In genomic region chr12:30286345-30286926, GRCh38 we compare ENCODE assay signal across 9 cellular contexts.
DNase-seq lines count a peak whose midpoint lies in the region; ATAC-seq and TF ChIP-seq lines count a peak whose summit lies in the region.
"Had no signal": no experiment of that assay in that cellular context is flagged by ENCODE, and none has a peak within 500 bp of the region (broad histone marks: within the 10 kb centered on the region; RNA-seq: fewer than 3 reads in every experiment).

No MANE protein-coding gene starts in this region.

- H3K36me3 Mint-ChIP-seq in T-helper 2 cell treated with Interferon-gamma antibody and Interleukin-4, amounts not matched to agents 5 μg/mL and 100 μg/mL, for 36 hours (ENCODE audit: low read depth) = no peaks in the 10 kb centered on the region
- H3K36me3 Mint-ChIP-seq: activated naive CD8-positive, alpha-beta T cell treated with anti-CD3 and anti-CD28 coated beads, Interleukin-2, amount 10 ng/mL, durations not matched to agents 7 days and 5 days had no signal

- no peaks in the 10 kb centered on the region for H3K9me3 Mint-ChIP-seq in T-helper 2 cell treated with Interferon-gamma antibody and Interleukin-4, amounts not matched to agents 5 μg/mL and 100 μg/mL, for 36 hours

- TF ChIP-seq CTCF in WERI-Rb-1 (IDR thresholded peaks at IDR 0.05; ENCODE audit: low read depth, low read length) = peak; percentile 33

- H3K27me3 Mint-ChIP-seq in T-helper 2 cell treated with Interferon-gamma antibody and Interleukin-4, amounts not matched to agents 5 μg/mL and 100 μg/mL, for 36 hours (ENCODE audit: low read depth) = no peaks in the 10 kb centered on the region

- no peak overlapping the region for H3K4me3 ChIP-seq in WERI-Rb-1 (ENCODE audit: low read depth, low read length)

- TF ChIP-seq RAD21 in Ishikawa (IDR thresholded peaks at IDR 0.05; ENCODE audit: low read depth) = peak; percentile 78

- no peak for ATAC-seq in HG02642 (IDR thresholded peaks at IDR 0.05; ENCODE audit: poor library complexity, unreplicated experiment)

- peak; percentile 1 for DNase-seq in DMS 273 treated with DMSO at 0.1 percent for 48 hours (lab: John Stamatoyannopoulos, UW)
- peak; percentile 21 for DNase-seq in WERI-Rb-1
- DNase-seq in left kidney (ENCODE audit: low read depth, low spot score) = peak; percentile 47
- DNase-seq in GOT3 (lab: John Stamatoyannopoulos, UW) = no peak
- DNase-seq in T-helper 2 cell treated with Interferon-gamma antibody and Interleukin-4, amounts not matched to agents 5 μg/mL and 100 μg/mL, for 36 hours (ENCODE audit: low spot score) = no peak
- DNase-seq in GF-D8 (lab: John Stamatoyannopoulos, UW) = no peak
- DNase-seq: activated naive CD8-positive, alpha-beta T cell treated with anti-CD3 and anti-CD28 coated beads, Interleukin-2, amount 10 ng/mL, durations not matched to agents 7 days and 5 days had no signal

- H3K4me3 Mint-ChIP-seq in T-helper 2 cell treated with Interferon-gamma antibody and Interleukin-4, amounts not matched to agents 5 μg/mL and 100 μg/mL, for 36 hours = no peak overlapping the region
- H3K4me3 Mint-ChIP-seq: activated naive CD8-positive, alpha-beta T cell treated with anti-CD3 and anti-CD28 coated beads, Interleukin-2, amount 10 ng/mL, durations not matched to agents 7 days and 5 days had no signal

- H3K27ac ChIP-seq in WERI-Rb-1 = no peak overlapping the region

- H3K4me1 Mint-ChIP-seq in T-helper 2 cell treated with Interferon-gamma antibody and Interleukin-4, amounts not matched to agents 5 μg/mL and 100 μg/mL, for 36 hours (ENCODE audit: low read depth) = no peaks in the 10 kb centered on the region
- H3K4me1 Mint-ChIP-seq: activated naive CD8-positive, alpha-beta T cell treated with anti-CD3 and anti-CD28 coated beads, Interleukin-2, amount 10 ng/mL, durations not matched to agents 7 days and 5 days had no signal

- no peaks in the 10 kb centered on the region for H3K27me3 ChIP-seq in WERI-Rb-1 (ENCODE audit: insufficient read depth, low read depth, severe bottlenecking)

- no peaks in the 10 kb centered on the region for H3K36me3 ChIP-seq in WERI-Rb-1

- H3K9me3 ChIP-seq in WERI-Rb-1 (ENCODE audit: severe bottlenecking) = no peaks in the 10 kb centered on the region

- no peak overlapping the region for H3K27ac Mint-ChIP-seq in T-helper 2 cell treated with Interferon-gamma antibody and Interleukin-4, amounts not matched to agents 5 μg/mL and 100 μg/mL, for 36 hours
- H3K27ac Mint-ChIP-seq: activated naive CD8-positive, alpha-beta T cell treated with anti-CD3 and anti-CD28 coated beads, Interleukin-2, amount 10 ng/mL, durations not matched to agents 7 days and 5 days had no signal

- no peak for TF ChIP-seq EP300 in Ishikawa (IDR thresholded peaks at IDR 0.05; ENCODE audit: borderline replicate concordance)

TF ChIP-seq in Ishikawa, 13 proteins besides CTCF, POLR2A, EP300 and RAD21:
- no peak for TF ChIP-seq TAF1 (IDR thresholded peaks at IDR 0.05; ENCODE audit: low read depth)
- TF ChIP-seq REST (IDR thresholded peaks at IDR 0.05; ENCODE audit: low read depth) = no peak
- TF ChIP-seq YY1 (IDR thresholded peaks at IDR 0.05; ENCODE audit: low read depth) = no peak
- no peak for TF ChIP-seq TCF12 (IDR thresholded peaks at IDR 0.05; ENCODE audit: low read depth)
- no peak for TF ChIP-seq EGR1 (IDR thresholded peaks at IDR 0.05)
- TF ChIP-seq CEBPB (IDR thresholded peaks at IDR 0.05) = no peak
- no peak for TF ChIP-seq CREB1 (IDR thresholded peaks at IDR 0.05; ENCODE audit: low read depth)

Comparison
In these comparisons a context has a peak if more than half of its experiments do, and no peak if none do; other contexts are left out.
1. DNase-seq: peak in DMS 273 treated with DMSO at 0.1 percent for 48 hours (single experiment), WERI-Rb-1 (single experiment) and left kidney (single experiment); none in GOT3 (single experiment), T-helper 2 cell treated with Interferon-gamma antibody and Interleukin-4, amounts not matched to agents 5 μg/mL and 100 μg/mL, for 36 hours (single experiment) and GF-D8 (single experiment).